In genomic region chr3:136250862-136251460, GRCh38 we compare ENCODE assay signal across 8 cellular contexts. TPM values are rescaled to one million over a fixed set of nuclear protein-coding genes. Genes with fewer than 3 reads are reported as not detected.
DNase-seq lines count a peak whose midpoint lies in the region; ATAC-seq and TF ChIP-seq lines count a peak whose summit lies in the region.

No MANE protein-coding gene starts in this region.

- H3K9me3 ChIP-seq in left ventricle myocardium inferior (replicated peaks), result no peaks in the 10 kb centered on the region

- TF ChIP-seq CTCF in left ventricle myocardium inferior (IDR thresholded peaks at IDR 0.05; ENCODE audit: borderline replicate concordance), result peak; percentile 31

- H3K36me3 ChIP-seq in left ventricle myocardium inferior, result peaks cover 11% of the 10 kb centered on the region

- in situ Hi-C loops in ACHN (cut with HindIII; ENCODE audit: low pct_ligation_motif_present, low pct_unique_long_range_greater_than_20kb, low sequenced_read_pairs), result no loop called here

- peaks cover 28% of the 10 kb centered on the region for H3K4me1 ChIP-seq in left ventricle myocardium inferior

- intact Hi-C loops in left ventricle myocardium inferior (cut with micrococcal nuclease), result no loop called here

- peak overlapping the region; percentile 84 for H3K4me3 ChIP-seq in Jurkat, Clone E6-1 (ENCODE audit: low read length)
- peak overlapping the region; percentile 84 for H3K4me3 ChIP-seq in left ventricle myocardium inferior

- peak; percentile 57 for DNase-seq in ACHN
- DNase-seq in Jurkat, Clone E6-1 (ENCODE audit: low read depth, low spot score), result no peak
- peak; percentile 74 for DNase-seq in RPMI7951 (ENCODE audit: low read depth)
- DNase-seq in amygdala (lab: John Stamatoyannopoulos, UW), result peak; percentile 10 to 84 (median 64)
- peak; percentile 67 for DNase-seq in left ventricle myocardium inferior
- peak; percentile 90 for DNase-seq in pons (ENCODE audit: low spot score)
- no peak for DNase-seq in 8988T

- no peaks in the 10 kb centered on the region for H3K27me3 ChIP-seq in left ventricle myocardium inferior (ENCODE audit: low read depth)

- peak; percentile 8 for ATAC-seq in GM18502 (IDR thresholded peaks at IDR 0.05; ENCODE audit: poor library complexity, unreplicated experiment)

- H3K27ac ChIP-seq in left ventricle myocardium inferior (replicated peaks), result peak overlapping the region; percentile 98

RNA-seq across cellular contexts. Expression of gene PCCB, which starts 0.8 kb away (rescaled TPM):
- polyA plus RNA-seq in Jurkat, Clone E6-1 (2012; ENCODE audit: insufficient read depth, insufficient read length), result 202 TPM
- total RNA-seq in RPMI7951 (2014; rRNA removed; shearing (Covaris generic)), result 30.8 and 38.6 TPM in 2 replicates
- 106 TPM for total RNA-seq in left ventricle myocardium inferior

RNA-seq across cellular contexts. Expression of gene MSL2, which starts 54.8 kb away (rescaled TPM):
- polyA plus RNA-seq in Jurkat, Clone E6-1 (2012; ENCODE audit: insufficient read depth, insufficient read length), result 36.5 TPM
- 13.1 and 13.7 TPM in 2 replicates for total RNA-seq in RPMI7951 (2014; rRNA removed; shearing (Covaris generic))
- total RNA-seq in left ventricle myocardium inferior, result 19.0 TPM

Comparison
In these comparisons a context has a peak if more than half of its experiments do, and no peak if none do; other contexts are left out.
1. DNase-seq: peak in ACHN (single experiment), RPMI7951 (single experiment), amygdala (56 of 56), left ventricle myocardium inferior (single experiment) and pons (single experiment); none in Jurkat, Clone E6-1 (single experiment) and 8988T (single experiment).